16 cellular contexts compared by ENCODE assay signal in the genomic region with DNA sequence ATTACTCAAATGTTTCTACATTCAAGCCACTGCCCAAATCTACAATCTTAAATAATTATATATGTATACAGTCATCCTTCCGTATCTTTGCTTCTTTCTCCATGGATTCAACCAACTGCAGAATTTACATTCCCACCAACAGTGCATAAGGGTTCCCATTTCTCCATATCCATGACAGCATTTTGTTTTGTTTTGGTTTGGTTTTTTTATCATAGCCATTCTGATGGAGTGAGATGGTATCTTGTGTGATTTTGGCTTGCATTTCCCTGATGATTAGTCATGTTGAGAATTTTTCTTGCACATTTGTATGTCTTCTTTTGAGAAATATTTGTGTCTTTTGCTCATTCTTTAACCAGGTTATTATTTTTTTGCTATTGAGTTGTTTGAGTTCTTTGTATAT.
DNase-seq lines count a peak whose midpoint lies in the region; TF ChIP-seq lines count a peak whose summit lies in the region.
"Had no signal": no experiment of that assay in that cellular context is flagged by ENCODE, and none has a peak within 500 bp of the region (broad histone marks: within the 10 kb centered on the region; RNA-seq: fewer than 3 reads in every experiment).

No MANE protein-coding gene starts in this region.

- no peaks in the 10 kb centered on the region for H3K79me2 ChIP-seq in trophoblast cell (ENCODE audit: control insufficient read depth, insufficient read depth, low read length, poor library complexity)

- no peak overlapping the region for H3K4me2 ChIP-seq in trophoblast cell (ENCODE audit: low read length)

- no peak overlapping the region for H3K4ac ChIP-seq in trophoblast cell (ENCODE audit: low read depth, low read length)

- H3K14ac ChIP-seq in trophoblast cell (ENCODE audit: low read length): no peak overlapping the region

- H2BK5ac ChIP-seq in trophoblast cell (ENCODE audit: low read depth, low read length, poor library complexity): no peak overlapping the region

- DNase-seq in GM04503 (ENCODE audit: low read depth) (peak; percentile 78), M059J (ENCODE audit: low read depth) (peak; percentile 74), cardiac fibroblast (ENCODE audit: low read depth in 2 of 2) (peak; percentile 0 to 11), trophoblast cell (peak; percentile 20 to 89), NCI-H2227 (lab: John Stamatoyannopoulos, UW; ENCODE audit: unreplicated experiment) (no peak), AML-193 (lab: John Stamatoyannopoulos, UW) (no peak), NCI-H82 treated with DMSO at 0.1 percent for 48 hours (lab: John Stamatoyannopoulos, UW; ENCODE audit: unreplicated experiment) (no peak), EL (no peak)
- DNase-seq: ACHN; CD8-positive, alpha-beta T cell; COR-L47; DMS53; GOT3; H9; IMR-90; KBM-7 had no signal

- H3K4me3 ChIP-seq in cardiac fibroblast (replicated peaks in 1 of 2; ENCODE audit: low read depth in 2 of 2, low read length in 2 of 2) (no peak overlapping the region), trophoblast cell (ENCODE audit: low read depth, low read length) (no peak overlapping the region)

- no CpG with 5 or more reads among the region's 1 CpG for WGBS in trophoblast cell (ENCODE audit: extremely low coverage, insufficient coverage, insufficient read length)

- H3K9me3 ChIP-seq in trophoblast cell (ENCODE audit: insufficient read depth, low read depth, low read length): peaks cover 2% of the 10 kb centered on the region

- H3K27ac ChIP-seq in trophoblast cell (ENCODE audit: low read depth, low read length): no peak overlapping the region

- H3K4me1 ChIP-seq in trophoblast cell (ENCODE audit: control insufficient read depth in 1 of 2, insufficient read depth in 2 of 2, low read length in 2 of 2): no peaks in the 10 kb centered on the region

- H3K36me3 ChIP-seq in trophoblast cell (ENCODE audit: control insufficient read depth in 1 of 2, insufficient read depth in 2 of 2, low read length in 2 of 2): no peaks in the 10 kb centered on the region

- H4K8ac ChIP-seq in trophoblast cell (ENCODE audit: low read depth, low read length): no peak overlapping the region

- no peak overlapping the region for H2BK120ac ChIP-seq in trophoblast cell (ENCODE audit: insufficient read depth, low read length, poor library complexity)

- no peaks in the 10 kb centered on the region for H3K79me1 ChIP-seq in trophoblast cell (ENCODE audit: low read length)

- no peak overlapping the region for H2AFZ ChIP-seq in trophoblast cell (ENCODE audit: insufficient read depth, low read length, poor library complexity)

- H3K27me3 ChIP-seq in trophoblast cell (ENCODE audit: insufficient read depth, low read length): no peaks in the 10 kb centered on the region

- H4K91ac ChIP-seq in trophoblast cell (ENCODE audit: low read depth, low read length): no peak overlapping the region

- H2AK5ac ChIP-seq in trophoblast cell (ENCODE audit: low read length): no peak overlapping the region

- no peak overlapping the region for H3K18ac ChIP-seq in trophoblast cell (ENCODE audit: low read length)

- H4K12ac ChIP-seq in trophoblast cell (ENCODE audit: low read depth, low read length): no peak overlapping the region

- no peak overlapping the region for H3K9ac ChIP-seq in trophoblast cell (ENCODE audit: low read length)

- no peak for TF ChIP-seq CTCF in cardiac fibroblast (IDR thresholded peaks at IDR 0.05; ENCODE audit: low read depth, low read length)

- H2BK12ac ChIP-seq in trophoblast cell (ENCODE audit: low read length): no peak overlapping the region

- no peak overlapping the region for H3K23ac ChIP-seq in trophoblast cell (ENCODE audit: low read length)

Comparison
In these comparisons a context has a peak if more than half of its experiments do, and no peak if none do; other contexts are left out.
1. DNase-seq: peak in GM04503 (single experiment), M059J (single experiment), cardiac fibroblast (2 of 2) and trophoblast cell (2 of 2); none in NCI-H2227 (single experiment), AML-193 (0 of 2), NCI-H82 treated with DMSO at 0.1 percent for 48 hours (single experiment) and EL (single experiment).